7 cellular contexts compared by ENCODE assay signal in the genomic region with DNA sequence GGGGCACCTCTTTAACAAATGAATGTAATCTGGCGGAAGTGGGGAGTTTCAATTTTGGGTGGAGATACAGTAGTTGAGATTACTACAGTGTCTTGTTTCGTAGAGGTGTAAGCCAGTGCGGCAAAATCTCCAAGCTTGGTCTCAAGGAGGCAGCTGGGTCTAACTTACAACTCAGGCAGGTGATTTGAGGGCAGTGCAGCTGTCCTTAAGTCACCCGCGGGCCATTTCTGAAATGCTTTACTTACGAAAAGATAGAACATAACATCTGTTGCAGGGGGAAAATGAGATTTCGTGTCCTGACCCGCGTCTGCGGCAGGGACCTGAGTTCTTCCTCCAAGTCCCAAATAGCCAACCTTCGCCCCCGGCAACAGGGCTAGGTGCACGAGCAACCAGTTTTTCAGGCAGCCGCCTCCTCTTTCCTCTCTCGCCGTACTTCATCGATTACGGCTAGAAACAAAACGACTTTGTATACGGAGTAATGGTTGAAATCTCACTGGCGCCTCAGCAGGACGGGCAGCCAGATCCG. TPM values are rescaled to one million over a fixed set of nuclear protein-coding genes. Genes with fewer than 3 reads are reported as not detected.
DNase-seq lines count a peak whose midpoint lies in the region; ATAC-seq and TF ChIP-seq lines count a peak whose summit lies in the region.

No MANE protein-coding gene starts in this region.

- no peak overlapping the region for H3K27ac ChIP-seq in SK-N-MC

- H3K4me3 Mint-ChIP-seq in natural killer cell treated with Interleukin-12 subunit alpha and Interleukin-12 subunit beta and Interleukin-15 and Interleukin-18, amount 100 ng/mL, for 72 hours: peak overlapping the region; percentile 97

- H3K4me1 Mint-ChIP-seq in natural killer cell treated with Interleukin-12 subunit alpha and Interleukin-12 subunit beta and Interleukin-15 and Interleukin-18, amount 100 ng/mL, for 72 hours (ENCODE audit: low read depth in 2 of 2): peaks cover 26 to 29% of the 10 kb centered on the region in 2 donors

- H3K36me3 Mint-ChIP-seq in natural killer cell treated with Interleukin-12 subunit alpha and Interleukin-12 subunit beta and Interleukin-15 and Interleukin-18, amount 100 ng/mL, for 72 hours: peaks cover 5% of the 10 kb centered on the region

- peak overlapping the region; percentile 89 for H3K9ac ChIP-seq in SK-N-MC (ENCODE audit: insufficient read length)

- H3K27me3 Mint-ChIP-seq in natural killer cell treated with Interleukin-12 subunit alpha and Interleukin-12 subunit beta and Interleukin-15 and Interleukin-18, amount 100 ng/mL, for 72 hours: no peaks in the 10 kb centered on the region

- H3K9me3 ChIP-seq in SK-N-MC (ENCODE audit: low read depth, low read length): no peaks in the 10 kb centered on the region

- no peak for TF ChIP-seq CTCF in GM10266 (IDR thresholded peaks at IDR 0.05; ENCODE audit: control insufficient read depth, insufficient read depth, low read depth, missing control alignments)
- TF ChIP-seq CTCF in epithelial cell of proximal tubule (conservative IDR thresholded peaks at IDR 0.05; ENCODE audit: low read depth, low read length): no peak

- peak overlapping the region; percentile 92 to 96 for H3K27ac Mint-ChIP-seq in natural killer cell treated with Interleukin-12 subunit alpha and Interleukin-12 subunit beta and Interleukin-15 and Interleukin-18, amount 100 ng/mL, for 72 hours

- no peaks in the 10 kb centered on the region for H3K9me3 Mint-ChIP-seq in natural killer cell treated with Interleukin-12 subunit alpha and Interleukin-12 subunit beta and Interleukin-15 and Interleukin-18, amount 100 ng/mL, for 72 hours

- ATAC-seq in GM19455 (IDR thresholded peaks at IDR 0.05; ENCODE audit: unreplicated experiment): peak; percentile 45
- peak; percentile 31 for ATAC-seq in HG03439 (IDR thresholded peaks at IDR 0.05; ENCODE audit: unreplicated experiment)
- ATAC-seq in natural killer cell treated with Interleukin-12 subunit alpha and Interleukin-12 subunit beta and Interleukin-15 and Interleukin-18, amount 100 ng/mL, for 72 hours: peak in 1 of 2 donors; percentile 0

- H3K36me3 ChIP-seq in SK-N-MC (ENCODE audit: insufficient read depth, low read length): peaks cover 12% of the 10 kb centered on the region; the same call in 1 of the 2 replicates

- DNase-seq in GM10266 (ENCODE audit: extremely low spot score) (peak; percentile 85), SK-N-MC (ENCODE audit: low read depth, low spot score) (no peak), epithelial cell of proximal tubule (ENCODE audit: low read depth) (no peak), superior temporal gyrus (ENCODE audit: extremely low spot score) (no peak)
- DNase-seq in natural killer cell treated with Interleukin-12 subunit alpha and Interleukin-12 subunit beta and Interleukin-15 and Interleukin-18, amount 100 ng/mL, for 72 hours (ENCODE audit: low spot score): no peak

- H3K4me3 ChIP-seq in SK-N-MC (peak overlapping the region; percentile 91), epithelial cell of proximal tubule (ENCODE audit: low read depth, low read length) (peak overlapping the region; percentile 80)

RNA-seq across cellular contexts. Expression of gene SMIM13, which starts 0.5 kb away (rescaled TPM):
- total RNA-seq in epithelial cell of proximal tubule: 8.6 and 15.3 TPM in 2 replicates
- total RNA-seq in natural killer cell treated with Interleukin-12 subunit alpha and Interleukin-12 subunit beta and Interleukin-15 and Interleukin-18, amount 100 ng/mL, for 72 hours: 10 to 100 TPM; 14.2 to 16.0 TPM

RNA-seq across cellular contexts. Expression of gene ERVFRD-1, which starts 18.4 kb away (rescaled TPM):
- total RNA-seq in epithelial cell of proximal tubule: not detected in 2 replicates
- not detected for total RNA-seq in natural killer cell treated with Interleukin-12 subunit alpha and Interleukin-12 subunit beta and Interleukin-15 and Interleukin-18, amount 100 ng/mL, for 72 hours

RNA-seq across cellular contexts. Expression of gene ELOVL2, which starts 49.0 kb away (rescaled TPM):
- total RNA-seq in epithelial cell of proximal tubule: 1.3 and 1.4 TPM in 2 replicates
- total RNA-seq in natural killer cell treated with Interleukin-12 subunit alpha and Interleukin-12 subunit beta and Interleukin-15 and Interleukin-18, amount 100 ng/mL, for 72 hours: not detected
